Comparison of ENCODE assay signal across 16 cellular contexts in the genomic region with DNA sequence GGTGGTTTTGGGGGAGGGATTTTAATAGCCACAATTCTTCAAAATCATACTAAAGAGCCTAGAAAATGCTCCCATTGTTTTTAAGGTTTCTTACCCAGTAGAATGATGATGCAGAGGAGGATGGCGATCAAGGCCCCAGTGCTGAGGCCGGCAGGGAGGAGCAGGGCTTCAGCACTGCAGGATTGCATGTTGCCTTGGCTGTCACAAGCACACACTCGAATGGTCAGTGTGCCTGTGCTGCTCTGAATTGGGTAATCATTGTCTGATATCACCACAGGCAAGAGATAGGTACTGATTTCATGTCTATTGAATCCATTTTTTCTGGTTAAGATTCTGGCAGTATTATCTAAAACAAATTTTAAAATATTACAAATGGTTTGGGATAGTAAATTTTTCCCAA.
A peak's percentile ranks its signal among the peaks of the same experiment; 100 is the strongest.
DNase-seq lines count a peak whose midpoint lies in the region; ATAC-seq, FAIRE-seq and TF ChIP-seq lines count a peak whose summit lies in the region.
"Had no signal": no experiment of that assay in that cellular context is flagged by ENCODE, and none has a peak within 500 bp of the region (broad histone marks: within the 10 kb centered on the region; RNA-seq: fewer than 3 reads in every experiment).

No MANE protein-coding gene starts in this region.

- H3K4me2 ChIP-seq in HepG2 (ENCODE audit: low read depth, low read length), result no peak overlapping the region
- no peak overlapping the region for H3K4me2 ChIP-seq in mesendoderm (ENCODE audit: low read length)
- H3K4me2 ChIP-seq: BLaER1 had no signal

- H3K4ac ChIP-seq in mesendoderm (ENCODE audit: low read depth, low read length), result no peak overlapping the region

- in situ Hi-C loops in HepG2 (cut with HindIII; ENCODE audit: extremely low pct_ligation_motif_present, low pct_unique_long_range_greater_than_20kb), result no loop called here

- H3K27me3 ChIP-seq in right lobe of liver, result no peaks in the 10 kb centered on the region
- no peaks in the 10 kb centered on the region for H3K27me3 ChIP-seq in HepG2 (ENCODE audit: control insufficient read depth in 1 of 2, insufficient read depth in 2 of 2, low read length in 2 of 2)
- no peaks in the 10 kb centered on the region for H3K27me3 ChIP-seq in mesendoderm (ENCODE audit: insufficient read depth, low read length, poor library complexity)
- H3K27me3 ChIP-seq: BLaER1 had no signal

- H2BK15ac ChIP-seq in mesendoderm (replicated peaks; ENCODE audit: low read depth), result no peak overlapping the region

- CTCF ChIA-PET in HepG2 (lab: Yijun Ruan, JAX; ENCODE audit: low intra/inter-chr PET ratio, low total read pairs), result no interaction called here

- H3K4me3 ChIP-seq in right lobe of liver, result no peak overlapping the region
- H3K4me3 ChIP-seq in HepG2 (replicated peaks in 1 of 3; ENCODE audit: insufficient read depth in 1 of 3, low read depth in 2 of 3, low read length in 3 of 3), result no peak overlapping the region
- no peak overlapping the region for H3K4me3 ChIP-seq in mesendoderm (ENCODE audit: low read length)
- H3K4me3 ChIP-seq: BLaER1, HAP-1 had no signal

- no peak overlapping the region for H2BK120ac ChIP-seq in mesendoderm (ENCODE audit: low read depth, low read length)

- TF ChIP-seq CTCF in right lobe of liver (IDR thresholded peaks at IDR 0.05) (no peak), HepG2 (CRISPR knock-in tag; IDR thresholded peaks at IDR 0.05) (no peak)

- H3K36me3 ChIP-seq in right lobe of liver, result no peaks in the 10 kb centered on the region
- H3K36me3 ChIP-seq in HepG2 (replicated peaks in 1 of 2; ENCODE audit: control insufficient read depth in 1 of 2, insufficient read depth in 2 of 2, low read length in 2 of 2), result no peaks in the 10 kb centered on the region
- no peaks in the 10 kb centered on the region for H3K36me3 ChIP-seq in mesendoderm (ENCODE audit: control insufficient read depth, insufficient read depth, low read length)
- H3K36me3 ChIP-seq: BLaER1, HAP-1 had no signal

- TF ChIP-seq RAD21 in HepG2 (CRISPR knock-in tag; IDR thresholded peaks at IDR 0.05), result no peak

- WGBS in right lobe of liver (ENCODE audit: insufficient coverage, low coverage, low lambda C conversion rate, missing lambda C conversion rate), result 48% methylated on average over 3 of the region's 3 CpGs
- WGBS in HepG2 (ENCODE audit: low lambda C conversion rate), result 6% methylated on average over 3 of the region's 3 CpGs
- no CpG with 5 or more reads among the region's 3 CpGs for WGBS in mesendoderm (ENCODE audit: extremely low coverage, insufficient coverage, low lambda C conversion rate)

- H3K9me3 ChIP-seq in right lobe of liver (no peaks in the 10 kb centered on the region), HepG2 (ENCODE audit: low read length) (no peaks in the 10 kb centered on the region)
- H3K9me3 ChIP-seq: BLaER1, Caco-2, HAP-1 had no signal

- H3K27ac ChIP-seq in right lobe of liver, result no peak overlapping the region
- no peak overlapping the region for H3K27ac ChIP-seq in HepG2 (ENCODE audit: extremely low read length, insufficient read depth, low read length)
- no peak overlapping the region for H3K27ac ChIP-seq in mesendoderm (ENCODE audit: low read depth, low read length)
- H3K27ac ChIP-seq: 22Rv1, BLaER1, HL-60 had no signal

- peak; percentile 72 to 89 (median 79) for ATAC-seq in right lobe of liver
- no peak for ATAC-seq in HepG2
- ATAC-seq in HG03432 (IDR thresholded peaks at IDR 0.05; ENCODE audit: unreplicated experiment), result no peak

- H3K56ac ChIP-seq in mesendoderm (ENCODE audit: low read length), result no peak overlapping the region

- no peak overlapping the region for H2AFZ ChIP-seq in HepG2 (ENCODE audit: low read length)

- H3K18ac ChIP-seq in mesendoderm (ENCODE audit: low read length), result no peak overlapping the region

- TF ChIP-seq EP300 in HepG2 (IDR thresholded peaks at IDR 0.05; ENCODE audit: low read depth in 2 of 2, low read length in 2 of 2), result no peak
- TF ChIP-seq EP300 in HepG2 (CRISPR knock-in tag; IDR thresholded peaks at IDR 0.05; ENCODE audit: borderline replicate concordance), result no peak

- POLR2A ChIA-PET in HepG2 (lab: Yijun Ruan, JAX), result no interaction called here

- H4K20me1 ChIP-seq in HepG2 (ENCODE audit: insufficient read depth, low read length), result no peaks in the 10 kb centered on the region
- H4K20me1 ChIP-seq: BLaER1 had no signal

- FAIRE-seq in HepG2 (lab: Jason Lieb, UNC), result no peak

- H4K5ac ChIP-seq in mesendoderm (ENCODE audit: low read length), result no peak overlapping the region

- no peaks in the 10 kb centered on the region for H3K79me1 ChIP-seq in mesendoderm (ENCODE audit: low read length)

- no peak overlapping the region for H4K8ac ChIP-seq in mesendoderm (ENCODE audit: low read depth, low read length)

- BruUV-seq in HepG2 (replicated peaks; lab: Mats Ljungman, UMichigan), result no TSS peak

- no peak overlapping the region for H2AK5ac ChIP-seq in mesendoderm (ENCODE audit: low read length)

- no peak overlapping the region for H2BK5ac ChIP-seq in mesendoderm (ENCODE audit: low read length)

- TF ChIP-seq POLR2A in right lobe of liver (IDR thresholded peaks at IDR 0.05) (no peak), HepG2 (IDR thresholded peaks at IDR 0.05; ENCODE audit: insufficient read depth in 1 of 2, low read depth in 2 of 2, low read length in 2 of 2) (no peak)

- DNase-seq in right lobe of liver, result no peak
- DNase-seq in HepG2 (ENCODE audit: low spot score), result no peak
- DNase-seq in mesendoderm, result peak; percentile 27
- no peak for DNase-seq in NCI-H128 (lab: John Stamatoyannopoulos, UW; ENCODE audit: unreplicated experiment)
- DNase-seq in activated effector memory CD4-positive, alpha-beta T cell treated with anti-CD3 and anti-CD28 coated beads, Interleukin-2, amount 50 U/mL, for 16 hours, result no peak
- no peak for DNase-seq in DMS79 treated with DMSO at 0.1 percent for 48 hours (lab: John Stamatoyannopoulos, UW)
- DNase-seq: AML-193; Caco-2; CD8-positive, alpha-beta memory T cell; KG1 had no signal

- H3K9ac ChIP-seq in HepG2 (ENCODE audit: insufficient read depth, low read depth, low read length) (no peak overlapping the region), mesendoderm (ENCODE audit: low read length) (no peak overlapping the region)
- H3K9ac ChIP-seq: BLaER1 had no signal

- no peaks in the 10 kb centered on the region for H3K79me2 ChIP-seq in HepG2 (ENCODE audit: insufficient read depth, low read length)
- H3K79me2 ChIP-seq in mesendoderm (ENCODE audit: control insufficient read depth, insufficient read depth, low read length), result no peaks in the 10 kb centered on the region

- H3K23ac ChIP-seq in mesendoderm (ENCODE audit: low read length), result no peak overlapping the region

- intact Hi-C loops in right lobe of liver (cut with DNase I) (no loop called here), HepG2 (cut with micrococcal nuclease; ENCODE audit: unreplicated experiment) (no loop called here)

- H3K4me1 ChIP-seq in right lobe of liver, result no peaks in the 10 kb centered on the region
- H3K4me1 ChIP-seq in HepG2 (ENCODE audit: insufficient read depth, low read length), result no peaks in the 10 kb centered on the region
- H3K4me1 ChIP-seq in mesendoderm (ENCODE audit: control insufficient read depth, low read depth, low read length), result no peaks in the 10 kb centered on the region
- H3K4me1 ChIP-seq: BLaER1 had no signal

TF ChIP-seq in HepG2, 621 proteins besides CTCF, POLR2A, EP300 and RAD21:
- no peak for TF ChIP-seq ISL2 (CRISPR knock-in tag; IDR thresholded peaks at IDR 0.05)

TF ChIP-seq in PFSK-1, 5 proteins besides CTCF, POLR2A, EP300 and RAD21:
- TF ChIP-seq POLR2AphosphoS5 (IDR thresholded peaks at IDR 0.05; ENCODE audit: low read depth, low read length) (no peak), FOXP2 (optimal IDR thresholded peaks at IDR 0.05; ENCODE audit: borderline replicate concordance, extremely low read depth, extremely low read length, insufficient read depth) (peak; percentile 31)
- TF ChIP-seq, protein P1, sequence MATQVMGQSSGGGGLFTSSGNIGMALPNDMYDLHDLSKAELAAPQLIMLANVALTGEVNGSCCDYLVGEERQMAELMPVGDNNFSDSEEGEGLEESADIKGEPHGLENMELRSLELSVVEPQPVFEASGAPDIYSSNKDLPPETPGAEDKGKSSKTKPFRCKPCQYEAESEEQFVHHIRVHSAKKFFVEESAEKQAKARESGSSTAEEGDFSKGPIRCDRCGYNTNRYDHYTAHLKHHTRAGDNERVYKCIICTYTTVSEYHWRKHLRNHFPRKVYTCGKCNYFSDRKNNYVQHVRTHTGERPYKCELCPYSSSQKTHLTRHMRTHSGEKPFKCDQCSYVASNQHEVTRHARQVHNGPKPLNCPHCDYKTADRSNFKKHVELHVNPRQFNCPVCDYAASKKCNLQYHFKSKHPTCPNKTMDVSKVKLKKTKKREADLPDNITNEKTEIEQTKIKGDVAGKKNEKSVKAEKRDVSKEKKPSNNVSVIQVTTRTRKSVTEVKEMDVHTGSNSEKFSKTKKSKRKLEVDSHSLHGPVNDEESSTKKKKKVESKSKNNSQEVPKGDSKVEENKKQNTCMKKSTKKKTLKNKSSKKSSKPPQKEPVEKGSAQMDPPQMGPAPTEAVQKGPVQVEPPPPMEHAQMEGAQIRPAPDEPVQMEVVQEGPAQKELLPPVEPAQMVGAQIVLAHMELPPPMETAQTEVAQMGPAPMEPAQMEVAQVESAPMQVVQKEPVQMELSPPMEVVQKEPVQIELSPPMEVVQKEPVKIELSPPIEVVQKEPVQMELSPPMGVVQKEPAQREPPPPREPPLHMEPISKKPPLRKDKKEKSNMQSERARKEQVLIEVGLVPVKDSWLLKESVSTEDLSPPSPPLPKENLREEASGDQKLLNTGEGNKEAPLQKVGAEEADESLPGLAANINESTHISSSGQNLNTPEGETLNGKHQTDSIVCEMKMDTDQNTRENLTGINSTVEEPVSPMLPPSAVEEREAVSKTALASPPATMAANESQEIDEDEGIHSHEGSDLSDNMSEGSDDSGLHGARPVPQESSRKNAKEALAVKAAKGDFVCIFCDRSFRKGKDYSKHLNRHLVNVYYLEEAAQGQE (IDR thresholded peaks at IDR 0.05; ENCODE audit: insufficient read depth in 1 of 2, low read depth in 2 of 2, low read length in 2 of 2), result no peak

Comparison
In these comparisons a context has a peak if more than half of its experiments do, and no peak if none do; other contexts are left out.
1. ATAC-seq: peak in right lobe of liver (4 of 4); none in HepG2 (single experiment) and HG03432 (single experiment).